In the genomic region with DNA sequence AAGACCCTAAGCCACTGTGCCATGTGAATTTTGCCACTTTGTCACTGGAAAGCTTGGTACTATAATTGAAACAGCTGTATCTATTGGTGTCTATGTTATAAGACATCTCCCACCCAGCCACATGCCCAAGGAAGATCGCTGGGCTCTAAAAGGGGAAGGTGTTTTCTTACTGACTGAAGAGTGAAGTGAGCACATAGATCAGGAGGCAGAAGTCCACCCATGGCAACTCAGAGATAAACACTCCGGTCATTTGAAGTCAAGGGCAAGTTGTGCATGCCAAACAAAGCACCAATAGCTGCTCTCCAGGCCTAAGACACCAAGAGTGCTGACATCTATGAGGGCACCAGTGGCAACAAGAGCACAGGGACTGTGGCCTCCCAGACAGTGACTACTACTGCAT, we compare ENCODE assay signal across 33 cellular contexts.
"Had no signal": no experiment of that assay in that cellular context is flagged by ENCODE, and none has a peak within 500 bp of the region (broad histone marks: within the 10 kb centered on the region; RNA-seq: fewer than 3 reads in every experiment).

No MANE protein-coding gene starts in this region.

- H3K9me3 ChIP-seq: ascending aorta, gastroesophageal sphincter, mucosa of descending colon, thoracic aorta, uterus had no signal

- H3K9me3 Mint-ChIP-seq: activated CD4-positive, alpha-beta memory T cell treated with anti-CD3 and anti-CD28 coated beads, Interleukin-2, amount 10 ng/mL, durations not matched to agents 7 days and 5 days had no signal

- H3K27me3 ChIP-seq: ascending aorta, cardiac muscle cell, dorsolateral prefrontal cortex, gastroesophageal sphincter, uterus had no signal

- DNase-seq: activated CD4-positive, alpha-beta memory T cell treated with anti-CD3 and anti-CD28 coated beads, Interleukin-2, amount 10 ng/mL, durations not matched to agents 7 days and 5 days; activated CD4-positive, alpha-beta T cell treated with anti-CD3 and anti-CD28 coated beads for 1 hour; activated CD4-positive, alpha-beta T cell treated with anti-CD3 and anti-CD28 coated beads, Interleukin-2, amount 10 ng/mL, durations not matched to agents 7 days and 5 days; activated CD8-positive, alpha-beta memory T cell treated with anti-CD3 and anti-CD28 coated beads, Interleukin-2, amount 50 U/mL, for 48 hours; activated gamma-delta T cell; activated naive CD4-positive, alpha-beta T cell treated with anti-CD3 and anti-CD28 coated beads, Interleukin-2, amount 10 ng/mL, durations not matched to agents 7 days and 5 days; activated naive CD8-positive, alpha-beta T cell treated with anti-CD3 and anti-CD28 coated beads, Interleukin-2, amount 10 ng/mL, durations not matched to agents 7 days and 5 days; activated T-cell treated with anti-CD3 and anti-CD28 coated beads, Interleukin-2, amount 50 U/mL, for 24 hours; cerebellar nuclear complex; dorsolateral prefrontal cortex; effector memory CD4-positive, alpha-beta T cell; head of caudate nucleus; hippocampal formation; left cardiac atrium; left ventricle myocardium superior; mucosa of descending colon; retina; stimulated activated CD4-positive, alpha-beta T cell treated with anti-CD3 and anti-CD28 coated beads, Interleukin-12 subunit alpha, Interleukin-12 subunit beta, amount 100 ng/mL, for 4 hours; stimulated activated CD4-positive, alpha-beta T cell treated with anti-CD3 and anti-CD28 coated beads, Interleukin-4, amount 100 ng/mL, for 1 hour; stimulated activated naive CD8-positive, alpha-beta T cell treated with anti-CD3 and anti-CD28 coated beads, Interleukin-15, Interleukin-2, amounts not matched to agents 100 U/mL and 50 U/mL, for 24 hours; trophoblast cell; uterus had no signal

- H3K36me3 ChIP-seq: ascending aorta, cardiac muscle cell, gastroesophageal sphincter, thoracic aorta, uterus had no signal

- H3K4me1 Mint-ChIP-seq: activated CD4-positive, alpha-beta memory T cell treated with anti-CD3 and anti-CD28 coated beads, Interleukin-2, amount 10 ng/mL, durations not matched to agents 7 days and 5 days; activated CD4-positive, alpha-beta T cell treated with anti-CD3 and anti-CD28 coated beads, Interleukin-2, amount 10 ng/mL, durations not matched to agents 7 days and 5 days; activated naive CD4-positive, alpha-beta T cell treated with anti-CD3 and anti-CD28 coated beads, Interleukin-2, amount 10 ng/mL, durations not matched to agents 7 days and 5 days; activated naive CD8-positive, alpha-beta T cell treated with anti-CD3 and anti-CD28 coated beads, Interleukin-2, amount 10 ng/mL, durations not matched to agents 7 days and 5 days; brain; nephron had no signal

- H3K27ac Mint-ChIP-seq: activated CD4-positive, alpha-beta memory T cell treated with anti-CD3 and anti-CD28 coated beads, Interleukin-2, amount 10 ng/mL, durations not matched to agents 7 days and 5 days; activated CD4-positive, alpha-beta T cell treated with anti-CD3 and anti-CD28 coated beads, Interleukin-2, amount 10 ng/mL, durations not matched to agents 7 days and 5 days; activated naive CD4-positive, alpha-beta T cell treated with anti-CD3 and anti-CD28 coated beads, Interleukin-2, amount 10 ng/mL, durations not matched to agents 7 days and 5 days; activated naive CD8-positive, alpha-beta T cell treated with anti-CD3 and anti-CD28 coated beads, Interleukin-2, amount 10 ng/mL, durations not matched to agents 7 days and 5 days; activated T-cell treated with anti-CD3 and anti-CD28 coated beads, Interleukin-2, amount 50 U/mL, for 24 hours; nephron; progenitor cell of endocrine pancreas; WTC11 had no signal

- H3K4me1 ChIP-seq: ascending aorta, gastroesophageal sphincter, uterus had no signal

- H3K36me3 Mint-ChIP-seq: activated naive CD4-positive, alpha-beta T cell treated with anti-CD3 and anti-CD28 coated beads, Interleukin-2, amount 10 ng/mL, durations not matched to agents 7 days and 5 days; activated naive CD8-positive, alpha-beta T cell treated with anti-CD3 and anti-CD28 coated beads, Interleukin-2, amount 10 ng/mL, durations not matched to agents 7 days and 5 days had no signal

- H3K27me3 Mint-ChIP-seq: activated CD4-positive, alpha-beta T cell treated with anti-CD3 and anti-CD28 coated beads, Interleukin-2, amount 10 ng/mL, durations not matched to agents 7 days and 5 days; activated naive CD4-positive, alpha-beta T cell treated with anti-CD3 and anti-CD28 coated beads, Interleukin-2, amount 10 ng/mL, durations not matched to agents 7 days and 5 days; activated naive CD8-positive, alpha-beta T cell treated with anti-CD3 and anti-CD28 coated beads, Interleukin-2, amount 10 ng/mL, durations not matched to agents 7 days and 5 days; progenitor cell of endocrine pancreas had no signal

- H3K4me3 ChIP-seq: ascending aorta, cardiac muscle cell, coronary artery, dorsolateral prefrontal cortex, gastroesophageal sphincter, mucosa of descending colon, skin epidermis, thoracic aorta, uterus had no signal

- FAIRE-seq: keratinocyte had no signal

- H3K27ac ChIP-seq: ascending aorta, cardiac muscle cell, coronary artery, dorsolateral prefrontal cortex, gastroesophageal sphincter, skin epidermis, thoracic aorta, uterus had no signal

- H3K4me3 Mint-ChIP-seq: activated CD4-positive, alpha-beta memory T cell treated with anti-CD3 and anti-CD28 coated beads, Interleukin-2, amount 10 ng/mL, durations not matched to agents 7 days and 5 days; activated CD4-positive, alpha-beta T cell treated with anti-CD3 and anti-CD28 coated beads, Interleukin-2, amount 10 ng/mL, durations not matched to agents 7 days and 5 days; activated naive CD4-positive, alpha-beta T cell treated with anti-CD3 and anti-CD28 coated beads, Interleukin-2, amount 10 ng/mL, durations not matched to agents 7 days and 5 days; activated naive CD8-positive, alpha-beta T cell treated with anti-CD3 and anti-CD28 coated beads, Interleukin-2, amount 10 ng/mL, durations not matched to agents 7 days and 5 days; activated T-cell treated with anti-CD3 and anti-CD28 coated beads, Interleukin-2, amount 50 U/mL, for 24 hours; brain; nephron; WTC11 had no signal
